Comparison of ENCODE assay signal across 19 cellular contexts in the genomic region with DNA sequence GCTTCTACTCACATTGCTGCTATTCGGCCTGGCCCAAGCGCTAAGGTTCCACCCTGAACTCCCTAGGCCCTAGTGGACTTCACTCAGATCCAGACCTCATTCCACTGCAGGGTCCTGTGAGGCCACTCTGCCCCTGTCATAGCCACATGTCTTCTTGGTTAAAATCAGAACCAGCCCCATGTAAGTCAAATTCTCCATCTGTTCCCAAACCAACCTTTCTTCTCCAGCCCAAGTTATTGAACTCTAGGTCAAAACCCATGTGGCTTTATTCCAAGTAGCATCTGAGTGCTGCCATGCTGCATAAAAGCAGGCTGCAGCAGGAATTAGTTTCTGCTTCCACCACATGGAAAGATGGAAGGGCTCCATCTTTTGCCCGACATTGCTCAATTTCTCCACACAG.
"Had no signal": no experiment of that assay in that cellular context is flagged by ENCODE, and none has a peak within 500 bp of the region (broad histone marks: within the 10 kb centered on the region; RNA-seq: fewer than 3 reads in every experiment).

No MANE protein-coding gene starts in this region.

- H3K9me3 ChIP-seq: colonic mucosa, lower lobe of right lung had no signal

- H3K27me3 ChIP-seq: colonic mucosa, esophagus muscularis mucosa, foreskin keratinocyte, gastroesophageal sphincter, heart right ventricle, left lung had no signal

- H3K27ac Mint-ChIP-seq: naive thymus-derived CD4-positive, alpha-beta T cell had no signal

- H3K27ac ChIP-seq: colonic mucosa, dorsolateral prefrontal cortex, esophagus muscularis mucosa, foreskin keratinocyte, gastroesophageal sphincter, heart right ventricle, left lung, lower lobe of right lung had no signal

- H3K4me3 Mint-ChIP-seq: naive thymus-derived CD4-positive, alpha-beta T cell had no signal

- H3K36me3 ChIP-seq: colonic mucosa, esophagus muscularis mucosa, gastroesophageal sphincter, heart right ventricle, left lung, lower lobe of right lung had no signal

- DNase-seq: colonic mucosa; dermis blood vessel endothelial cell; dorsolateral prefrontal cortex; effector CD4-positive, alpha-beta T cell; effector memory CD4-positive, alpha-beta T cell; foreskin keratinocyte; glutamatergic neuron; head of caudate nucleus; heart right ventricle; hippocampal formation; left cardiac atrium; left lung; left ventricle myocardium superior; lower lobe of right lung; mesendoderm; midbrain; naive thymus-derived CD4-positive, alpha-beta T cell had no signal

- H3K4me1 ChIP-seq: colonic mucosa, gastroesophageal sphincter had no signal

- H3K36me3 Mint-ChIP-seq: naive thymus-derived CD4-positive, alpha-beta T cell had no signal

- H3K4me3 ChIP-seq: colonic mucosa, dorsolateral prefrontal cortex, esophagus muscularis mucosa, gastroesophageal sphincter, heart right ventricle, left lung, lower lobe of right lung had no signal

- H3K4me1 Mint-ChIP-seq: naive thymus-derived CD4-positive, alpha-beta T cell had no signal
